ENCODE assay signal across 1 cellular context in genomic region chr12:50505386-50505827, GRCh38.
TF ChIP-seq lines count a peak whose summit lies in the region.

No MANE protein-coding gene starts in this region.

TF ChIP-seq in GM23338, 12 proteins besides CTCF, POLR2A, EP300 and RAD21 (continued from another document):
- TF ChIP-seq ZNF462 (CRISPR knock-in tag; IDR thresholded peaks at IDR 0.05): no peak
- no peak for TF ChIP-seq STAT1 (IDR thresholded peaks at IDR 0.05; ENCODE audit: unreplicated experiment)
- no peak for TF ChIP-seq ZNF114 (CRISPR knock-in tag; IDR thresholded peaks at IDR 0.05)
- no peak for TF ChIP-seq EZH2phosphoT487 (IDR thresholded peaks at IDR 0.05; ENCODE audit: unreplicated experiment)
